In genomic region chr1:60995093-60995492, GRCh38 we compare ENCODE assay signal across 31 cellular contexts.
"Had no signal": no experiment of that assay in that cellular context is flagged by ENCODE, and none has a peak within 500 bp of the region (broad histone marks: within the 10 kb centered on the region; RNA-seq: fewer than 3 reads in every experiment).

No MANE protein-coding gene starts in this region.

- H3K9me3 ChIP-seq: adrenal gland, body of pancreas, breast epithelium had no signal

- H3K4me3 ChIP-seq: adrenal gland, body of pancreas, breast epithelium had no signal

- H3K27ac ChIP-seq: adrenal gland, body of pancreas, brain microvascular endothelial cell, breast epithelium, VCaP had no signal

- DNase-seq: activated B cell treated with CpG ODN at 0.5 μM for 24 hours; activated CD4-positive, alpha-beta memory T cell treated with anti-CD3 and anti-CD28 coated beads for 36 hours; activated CD4-positive, alpha-beta T cell treated with anti-CD3 and anti-CD28 coated beads for 4 hours; activated CD4-positive, alpha-beta T cell treated with anti-CD3 and anti-CD28 coated beads, Interleukin-2, amount 10 ng/mL, durations not matched to agents 24 days and 14 days; activated CD4-positive, alpha-beta T cell treated with anti-CD3 and anti-CD28 coated beads, Interleukin-2, amount 50 U/mL, for 1 hour; activated CD4-positive, alpha-beta T cell treated with anti-CD3 and anti-CD28 coated beads, Interleukin-2, amount 50 U/mL, for 4 hours; activated CD4-positive, CD25-positive, alpha-beta regulatory T cell treated with anti-CD3 and anti-CD28 coated beads, Interleukin-2, amount 50 U/mL, for 72 hours; activated CD8-positive, alpha-beta memory T cell treated with anti-CD3 and anti-CD28 coated beads, Interleukin-2, amount 50 U/mL, for 4 hours; activated CD8-positive, alpha-beta T cell treated with anti-CD3 and anti-CD28 coated beads for 36 hours; activated effector memory CD4-positive, alpha-beta T cell treated with anti-CD3 and anti-CD28 coated beads, Interleukin-2, amount 50 U/mL, for 16 hours; activated gamma-delta T cell treated with Interleukin-2 at 50 U/mL for 16 hours; activated naive CD4-positive, alpha-beta T cell; activated naive CD4-positive, alpha-beta T cell treated with anti-CD3 and anti-CD28 coated beads for 36 hours; activated naive CD4-positive, alpha-beta T cell treated with anti-CD3 and anti-CD28 coated beads, Interleukin-2, amount 50 U/mL, for 16 hours; activated naive CD8-positive, alpha-beta T cell treated with anti-CD3 and anti-CD28 coated beads for 36 hours; activated T-cell treated with anti-CD3 and anti-CD28 coated beads for 4 hours; activated T-cell treated with anti-CD3 and anti-CD28 coated beads, Interleukin-2, amount 50 U/mL, for 1 hour; activated T-cell treated with anti-CD3 and anti-CD28 coated beads, Interleukin-2, amount 50 U/mL, for 4 hours; activated T-cell treated with anti-CD3 and anti-CD28 coated beads, Interleukin-2, amount 50 U/mL, for 72 hours; adrenal gland; amniotic stem cell; aorta; body of pancreas; brain microvascular endothelial cell; central memory CD4-positive, alpha-beta T cell; T-helper 2 cell; T-helper 9 cell had no signal

- H3K36me3 ChIP-seq: adrenal gland, brain microvascular endothelial cell, breast epithelium had no signal

- H3K4me1 ChIP-seq: body of pancreas, breast epithelium had no signal

- H3K27me3 ChIP-seq: adrenal gland, body of pancreas, brain microvascular endothelial cell, breast epithelium had no signal

- FAIRE-seq: astrocyte, TTC549 had no signal
